1 cellular context compared by ENCODE assay signal in the genomic region with DNA sequence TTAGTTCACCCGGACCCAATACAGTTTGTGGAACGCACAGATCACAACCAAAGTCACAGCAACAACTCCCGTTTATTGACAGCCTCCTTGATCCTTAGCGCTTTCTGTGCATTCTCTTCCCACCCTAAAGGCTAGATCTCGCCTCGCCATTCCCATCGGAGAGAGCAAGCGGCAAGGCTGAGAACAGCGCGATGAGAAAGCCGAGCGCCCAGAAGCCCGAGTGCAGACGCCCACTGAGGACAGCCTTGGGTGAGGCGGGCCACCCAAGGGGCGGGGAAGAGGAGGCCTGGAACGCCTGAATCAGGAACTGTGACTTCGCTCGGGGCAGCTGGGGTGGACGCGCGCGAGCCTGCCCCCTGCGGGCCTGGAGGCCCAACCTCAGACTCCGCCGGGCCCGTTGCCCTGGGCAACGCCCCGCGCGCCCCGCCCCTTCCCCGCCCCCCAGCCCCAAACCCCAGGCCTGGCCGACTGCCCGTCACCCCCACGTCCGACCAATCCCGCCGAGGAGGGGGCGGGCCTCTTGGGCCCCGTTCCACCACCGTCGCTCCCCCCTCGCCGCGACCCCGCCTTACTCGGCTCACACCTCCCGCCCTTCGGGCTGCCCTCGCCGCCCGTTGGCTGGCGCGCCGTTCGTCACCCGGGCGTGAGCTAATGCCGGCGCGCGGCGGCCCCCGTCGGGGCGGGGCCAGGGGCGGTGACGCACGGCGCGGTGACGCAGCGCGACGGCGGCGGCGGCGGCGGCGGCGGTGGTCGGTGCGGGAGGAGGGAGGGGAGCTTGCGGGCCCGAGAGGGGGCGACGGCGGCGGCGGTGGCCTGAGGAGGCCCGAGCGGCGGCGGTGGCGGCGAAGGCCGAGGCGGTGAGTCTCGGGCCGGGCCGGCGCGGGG.
TF ChIP-seq lines count a peak whose summit lies in the region.

A gene with protein sequence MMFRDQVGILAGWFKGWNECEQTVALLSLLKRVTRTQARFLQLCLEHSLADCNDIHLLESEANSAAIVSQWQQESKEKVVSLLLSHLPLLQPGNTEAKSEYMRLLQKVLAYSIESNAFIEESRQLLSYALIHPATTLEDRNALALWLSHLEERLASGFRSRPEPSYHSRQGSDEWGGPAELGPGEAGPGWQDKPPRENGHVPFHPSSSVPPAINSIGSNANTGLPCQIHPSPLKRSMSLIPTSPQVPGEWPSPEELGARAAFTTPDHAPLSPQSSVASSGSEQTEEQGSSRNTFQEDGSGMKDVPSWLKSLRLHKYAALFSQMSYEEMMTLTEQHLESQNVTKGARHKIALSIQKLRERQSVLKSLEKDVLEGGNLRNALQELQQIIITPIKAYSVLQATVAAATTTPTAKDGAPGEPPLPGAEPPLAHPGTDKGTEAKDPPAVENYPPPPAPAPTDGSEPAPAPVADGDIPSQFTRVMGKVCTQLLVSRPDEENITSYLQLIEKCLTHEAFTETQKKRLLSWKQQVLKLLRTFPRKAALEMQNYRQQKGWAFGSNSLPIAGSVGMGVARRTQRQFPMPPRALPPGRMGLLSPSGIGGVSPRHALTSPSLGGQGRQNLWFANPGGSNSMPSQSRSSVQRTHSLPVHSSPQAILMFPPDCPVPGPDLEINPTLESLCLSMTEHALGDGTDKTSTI (plus strand): TSS at position 702 of the 885 bp plus-strand sequence. CDS start 14,473 bp downstream, outside the sequence.

TF ChIP-seq in HepG2, 621 proteins besides CTCF, POLR2A, EP300 and RAD21 (continued from another document and continues in another):
- TF ChIP-seq, protein P1, sequence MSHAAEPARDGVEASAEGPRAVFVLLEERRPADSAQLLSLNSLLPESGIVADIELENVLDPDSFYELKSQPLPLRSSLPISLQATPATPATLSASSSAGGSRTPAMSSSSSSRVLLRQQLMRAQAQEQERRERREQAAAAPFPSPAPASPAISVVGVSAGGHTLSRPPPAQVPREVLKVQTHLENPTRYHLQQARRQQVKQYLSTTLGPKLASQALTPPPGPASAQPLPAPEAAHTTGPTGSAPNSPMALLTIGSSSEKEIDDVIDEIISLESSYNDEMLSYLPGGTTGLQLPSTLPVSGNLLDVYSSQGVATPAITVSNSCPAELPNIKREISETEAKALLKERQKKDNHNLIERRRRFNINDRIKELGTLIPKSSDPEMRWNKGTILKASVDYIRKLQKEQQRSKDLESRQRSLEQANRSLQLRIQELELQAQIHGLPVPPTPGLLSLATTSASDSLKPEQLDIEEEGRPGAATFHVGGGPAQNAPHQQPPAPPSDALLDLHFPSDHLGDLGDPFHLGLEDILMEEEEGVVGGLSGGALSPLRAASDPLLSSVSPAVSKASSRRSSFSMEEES (CRISPR knock-in tag; IDR thresholded peaks at IDR 0.05): 0 out of 2 replicates have a peak, but pooled peaks have one; percentile 17
- TF ChIP-seq ZNF816 (CRISPR knock-in tag; IDR thresholded peaks at IDR 0.05; ENCODE audit: borderline replicate concordance): no peak
- TF ChIP-seq HDAC6 (IDR thresholded peaks at IDR 0.05; ENCODE audit: low read depth, low read length): no peak
- TF ChIP-seq, protein P2, sequence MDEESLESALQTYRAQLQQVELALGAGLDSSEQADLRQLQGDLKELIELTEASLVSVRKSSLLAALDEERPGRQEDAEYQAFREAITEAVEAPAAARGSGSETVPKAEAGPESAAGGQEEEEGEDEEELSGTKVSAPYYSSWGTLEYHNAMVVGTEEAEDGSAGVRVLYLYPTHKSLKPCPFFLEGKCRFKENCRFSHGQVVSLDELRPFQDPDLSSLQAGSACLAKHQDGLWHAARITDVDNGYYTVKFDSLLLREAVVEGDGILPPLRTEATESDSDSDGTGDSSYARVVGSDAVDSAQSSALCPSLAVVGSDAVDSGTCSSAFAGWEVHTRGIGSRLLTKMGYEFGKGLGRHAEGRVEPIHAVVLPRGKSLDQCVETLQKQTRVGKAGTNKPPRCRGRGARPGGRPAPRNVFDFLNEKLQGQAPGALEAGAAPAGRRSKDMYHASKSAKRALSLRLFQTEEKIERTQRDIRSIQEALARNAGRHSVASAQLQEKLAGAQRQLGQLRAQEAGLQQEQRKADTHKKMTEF (CRISPR knock-in tag; IDR thresholded peaks at IDR 0.05): peak; percentile 91
- no peak for TF ChIP-seq RELA (CRISPR knock-in tag; IDR thresholded peaks at IDR 0.05)
- TF ChIP-seq, protein P3, sequence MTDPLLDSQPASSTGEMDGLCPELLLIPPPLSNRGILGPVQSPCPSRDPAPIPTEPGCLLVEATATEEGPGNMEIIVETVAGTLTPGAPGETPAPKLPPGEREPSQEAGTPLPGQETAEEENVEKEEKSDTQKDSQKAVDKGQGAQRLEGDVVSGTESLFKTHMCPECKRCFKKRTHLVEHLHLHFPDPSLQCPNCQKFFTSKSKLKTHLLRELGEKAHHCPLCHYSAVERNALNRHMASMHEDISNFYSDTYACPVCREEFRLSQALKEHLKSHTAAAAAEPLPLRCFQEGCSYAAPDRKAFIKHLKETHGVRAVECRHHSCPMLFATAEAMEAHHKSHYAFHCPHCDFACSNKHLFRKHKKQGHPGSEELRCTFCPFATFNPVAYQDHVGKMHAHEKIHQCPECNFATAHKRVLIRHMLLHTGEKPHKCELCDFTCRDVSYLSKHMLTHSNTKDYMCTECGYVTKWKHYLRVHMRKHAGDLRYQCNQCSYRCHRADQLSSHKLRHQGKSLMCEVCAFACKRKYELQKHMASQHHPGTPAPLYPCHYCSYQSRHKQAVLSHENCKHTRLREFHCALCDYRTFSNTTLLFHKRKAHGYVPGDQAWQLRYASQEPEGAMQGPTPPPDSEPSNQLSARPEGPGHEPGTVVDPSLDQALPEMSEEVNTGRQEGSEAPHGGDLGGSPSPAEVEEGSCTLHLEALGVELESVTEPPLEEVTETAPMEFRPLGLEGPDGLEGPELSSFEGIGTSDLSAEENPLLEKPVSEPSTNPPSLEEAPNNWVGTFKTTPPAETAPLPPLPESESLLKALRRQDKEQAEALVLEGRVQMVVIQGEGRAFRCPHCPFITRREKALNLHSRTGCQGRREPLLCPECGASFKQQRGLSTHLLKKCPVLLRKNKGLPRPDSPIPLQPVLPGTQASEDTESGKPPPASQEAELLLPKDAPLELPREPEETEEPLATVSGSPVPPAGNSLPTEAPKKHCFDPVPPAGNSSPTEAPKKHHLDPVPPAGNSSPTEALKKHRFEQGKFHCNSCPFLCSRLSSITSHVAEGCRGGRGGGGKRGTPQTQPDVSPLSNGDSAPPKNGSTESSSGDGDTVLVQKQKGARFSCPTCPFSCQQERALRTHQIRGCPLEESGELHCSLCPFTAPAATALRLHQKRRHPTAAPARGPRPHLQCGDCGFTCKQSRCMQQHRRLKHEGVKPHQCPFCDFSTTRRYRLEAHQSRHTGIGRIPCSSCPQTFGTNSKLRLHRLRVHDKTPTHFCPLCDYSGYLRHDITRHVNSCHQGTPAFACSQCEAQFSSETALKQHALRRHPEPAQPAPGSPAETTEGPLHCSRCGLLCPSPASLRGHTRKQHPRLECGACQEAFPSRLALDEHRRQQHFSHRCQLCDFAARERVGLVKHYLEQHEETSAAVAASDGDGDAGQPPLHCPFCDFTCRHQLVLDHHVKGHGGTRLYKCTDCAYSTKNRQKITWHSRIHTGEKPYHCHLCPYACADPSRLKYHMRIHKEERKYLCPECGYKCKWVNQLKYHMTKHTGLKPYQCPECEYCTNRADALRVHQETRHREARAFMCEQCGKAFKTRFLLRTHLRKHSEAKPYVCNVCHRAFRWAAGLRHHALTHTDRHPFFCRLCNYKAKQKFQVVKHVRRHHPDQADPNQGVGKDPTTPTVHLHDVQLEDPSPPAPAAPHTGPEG (CRISPR knock-in tag; IDR thresholded peaks at IDR 0.05): no peak
- TF ChIP-seq EHMT2 (IDR thresholded peaks at IDR 0.05; ENCODE audit: borderline replicate concordance, low read depth, low read length): no peak
- TF ChIP-seq, protein P4, sequence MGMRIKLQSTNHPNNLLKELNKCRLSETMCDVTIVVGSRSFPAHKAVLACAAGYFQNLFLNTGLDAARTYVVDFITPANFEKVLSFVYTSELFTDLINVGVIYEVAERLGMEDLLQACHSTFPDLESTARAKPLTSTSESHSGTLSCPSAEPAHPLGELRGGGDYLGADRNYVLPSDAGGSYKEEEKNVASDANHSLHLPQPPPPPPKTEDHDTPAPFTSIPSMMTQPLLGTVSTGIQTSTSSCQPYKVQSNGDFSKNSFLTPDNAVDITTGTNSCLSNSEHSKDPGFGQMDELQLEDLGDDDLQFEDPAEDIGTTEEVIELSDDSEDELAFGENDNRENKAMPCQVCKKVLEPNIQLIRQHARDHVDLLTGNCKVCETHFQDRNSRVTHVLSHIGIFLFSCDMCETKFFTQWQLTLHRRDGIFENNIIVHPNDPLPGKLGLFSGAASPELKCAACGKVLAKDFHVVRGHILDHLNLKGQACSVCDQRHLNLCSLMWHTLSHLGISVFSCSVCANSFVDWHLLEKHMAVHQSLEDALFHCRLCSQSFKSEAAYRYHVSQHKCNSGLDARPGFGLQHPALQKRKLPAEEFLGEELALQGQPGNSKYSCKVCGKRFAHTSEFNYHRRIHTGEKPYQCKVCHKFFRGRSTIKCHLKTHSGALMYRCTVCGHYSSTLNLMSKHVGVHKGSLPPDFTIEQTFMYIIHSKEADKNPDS (CRISPR knock-in tag; IDR thresholded peaks at IDR 0.05): no peak
- TF ChIP-seq NR2F6 (IDR thresholded peaks at IDR 0.05): no peak
- peak; percentile 46; the same call in 1 of the 2 replicates for TF ChIP-seq NR2F6 (CRISPR knock-in tag; IDR thresholded peaks at IDR 0.05)
- TF ChIP-seq MTA1 (CRISPR knock-in tag; IDR thresholded peaks at IDR 0.05; ENCODE audit: borderline replicate concordance): peak; percentile 66; the same call in 1 of the 2 replicates
- TF ChIP-seq, protein P5, sequence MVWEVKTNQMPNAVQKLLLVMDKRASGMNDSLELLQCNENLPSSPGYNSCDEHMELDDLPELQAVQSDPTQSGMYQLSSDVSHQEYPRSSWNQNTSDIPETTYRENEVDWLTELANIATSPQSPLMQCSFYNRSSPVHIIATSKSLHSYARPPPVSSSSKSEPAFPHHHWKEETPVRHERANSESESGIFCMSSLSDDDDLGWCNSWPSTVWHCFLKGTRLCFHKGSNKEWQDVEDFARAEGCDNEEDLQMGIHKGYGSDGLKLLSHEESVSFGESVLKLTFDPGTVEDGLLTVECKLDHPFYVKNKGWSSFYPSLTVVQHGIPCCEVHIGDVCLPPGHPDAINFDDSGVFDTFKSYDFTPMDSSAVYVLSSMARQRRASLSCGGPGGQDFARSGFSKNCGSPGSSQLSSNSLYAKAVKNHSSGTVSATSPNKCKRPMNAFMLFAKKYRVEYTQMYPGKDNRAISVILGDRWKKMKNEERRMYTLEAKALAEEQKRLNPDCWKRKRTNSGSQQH (CRISPR knock-in tag; IDR thresholded peaks at IDR 0.05; ENCODE audit: low read depth): peak; percentile 81; the same call in 1 of the 2 replicates
- TF ChIP-seq ZNF572 (CRISPR knock-in tag; IDR thresholded peaks at IDR 0.05): no peak
- TF ChIP-seq KDM1A (CRISPR knock-in tag; IDR thresholded peaks at IDR 0.05): no peak
- peak; percentile 56; the same call in 1 of the 2 replicates for TF ChIP-seq RFXAP (CRISPR knock-in tag; IDR thresholded peaks at IDR 0.05; ENCODE audit: borderline replicate concordance)
- TF ChIP-seq PAX8 (CRISPR knock-in tag; IDR thresholded peaks at IDR 0.05; ENCODE audit: borderline replicate concordance): 0 out of 2 replicates have a peak, but pooled peaks have one; percentile 36
- no peak for TF ChIP-seq PAF1 (CRISPR knock-in tag; IDR thresholded peaks at IDR 0.05)
- no peak for TF ChIP-seq MAFG (CRISPR knock-in tag; IDR thresholded peaks at IDR 0.05)
- TF ChIP-seq, protein P6, sequence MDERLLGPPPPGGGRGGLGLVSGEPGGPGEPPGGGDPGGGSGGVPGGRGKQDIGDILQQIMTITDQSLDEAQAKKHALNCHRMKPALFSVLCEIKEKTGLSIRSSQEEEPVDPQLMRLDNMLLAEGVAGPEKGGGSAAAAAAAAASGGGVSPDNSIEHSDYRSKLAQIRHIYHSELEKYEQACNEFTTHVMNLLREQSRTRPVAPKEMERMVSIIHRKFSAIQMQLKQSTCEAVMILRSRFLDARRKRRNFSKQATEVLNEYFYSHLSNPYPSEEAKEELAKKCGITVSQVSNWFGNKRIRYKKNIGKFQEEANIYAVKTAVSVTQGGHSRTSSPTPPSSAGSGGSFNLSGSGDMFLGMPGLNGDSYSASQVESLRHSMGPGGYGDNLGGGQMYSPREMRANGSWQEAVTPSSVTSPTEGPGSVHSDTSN (CRISPR knock-in tag; IDR thresholded peaks at IDR 0.05): peak; percentile 73
- no peak for TF ChIP-seq ZFAT (CRISPR knock-in tag; conservative IDR thresholded peaks at IDR 0.05)
- TF ChIP-seq ZNF773 (CRISPR knock-in tag; IDR thresholded peaks at IDR 0.05; ENCODE audit: borderline replicate concordance): no peak; the same call in 1 of the 2 replicates
- no peak for TF ChIP-seq TP53 (CRISPR knock-in tag; conservative IDR thresholded peaks at IDR 0.05)
- peak; percentile 63; the same call in 1 of the 2 replicates for TF ChIP-seq MEF2D (CRISPR knock-in tag; IDR thresholded peaks at IDR 0.05)
- peak; percentile 83 for TF ChIP-seq NFYC (CRISPR knock-in tag; IDR thresholded peaks at IDR 0.05)
- TF ChIP-seq ZNF749 (CRISPR knock-in tag; IDR thresholded peaks at IDR 0.05; ENCODE audit: borderline replicate concordance): no peak; the same call in 1 of the 2 replicates
- TF ChIP-seq, protein P7, sequence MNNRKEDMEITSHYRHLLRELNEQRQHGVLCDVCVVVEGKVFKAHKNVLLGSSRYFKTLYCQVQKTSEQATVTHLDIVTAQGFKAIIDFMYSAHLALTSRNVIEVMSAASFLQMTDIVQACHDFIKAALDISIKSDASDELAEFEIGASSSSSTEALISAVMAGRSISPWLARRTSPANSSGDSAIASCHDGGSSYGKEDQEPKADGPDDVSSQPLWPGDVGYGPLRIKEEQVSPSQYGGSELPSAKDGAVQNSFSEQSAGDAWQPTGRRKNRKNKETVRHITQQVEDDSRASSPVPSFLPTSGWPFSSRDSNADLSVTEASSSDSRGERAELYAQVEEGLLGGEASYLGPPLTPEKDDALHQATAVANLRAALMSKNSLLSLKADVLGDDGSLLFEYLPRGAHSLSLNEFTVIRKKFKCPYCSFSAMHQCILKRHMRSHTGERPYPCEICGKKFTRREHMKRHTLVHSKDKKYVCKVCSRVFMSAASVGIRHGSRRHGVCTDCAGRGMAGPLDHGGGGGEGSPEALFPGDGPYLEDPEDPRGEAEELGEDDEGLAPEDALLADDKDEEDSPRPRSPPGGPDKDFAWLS (CRISPR knock-in tag; IDR thresholded peaks at IDR 0.05; ENCODE audit: borderline replicate concordance): no peak
- peak; percentile 90 for TF ChIP-seq THAP11 (CRISPR knock-in tag; IDR thresholded peaks at IDR 0.05)
- TF ChIP-seq, protein P8, sequence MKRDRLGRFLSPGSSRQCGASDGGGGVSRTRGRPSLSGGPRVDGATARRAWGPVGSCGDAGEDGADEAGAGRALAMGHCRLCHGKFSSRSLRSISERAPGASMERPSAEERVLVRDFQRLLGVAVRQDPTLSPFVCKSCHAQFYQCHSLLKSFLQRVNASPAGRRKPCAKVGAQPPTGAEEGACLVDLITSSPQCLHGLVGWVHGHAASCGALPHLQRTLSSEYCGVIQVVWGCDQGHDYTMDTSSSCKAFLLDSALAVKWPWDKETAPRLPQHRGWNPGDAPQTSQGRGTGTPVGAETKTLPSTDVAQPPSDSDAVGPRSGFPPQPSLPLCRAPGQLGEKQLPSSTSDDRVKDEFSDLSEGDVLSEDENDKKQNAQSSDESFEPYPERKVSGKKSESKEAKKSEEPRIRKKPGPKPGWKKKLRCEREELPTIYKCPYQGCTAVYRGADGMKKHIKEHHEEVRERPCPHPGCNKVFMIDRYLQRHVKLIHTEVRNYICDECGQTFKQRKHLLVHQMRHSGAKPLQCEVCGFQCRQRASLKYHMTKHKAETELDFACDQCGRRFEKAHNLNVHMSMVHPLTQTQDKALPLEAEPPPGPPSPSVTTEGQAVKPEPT (CRISPR knock-in tag; IDR thresholded peaks at IDR 0.05; ENCODE audit: low read depth): no peak
- TF ChIP-seq SYNCRIP (IDR thresholded peaks at IDR 0.05; ENCODE audit: insufficient read depth, low read depth, low read length): no peak
- TF ChIP-seq MYNN (CRISPR knock-in tag; IDR thresholded peaks at IDR 0.05; ENCODE audit: low read depth): no peak; the same call in 1 of the 2 replicates
- TF ChIP-seq, protein P9, sequence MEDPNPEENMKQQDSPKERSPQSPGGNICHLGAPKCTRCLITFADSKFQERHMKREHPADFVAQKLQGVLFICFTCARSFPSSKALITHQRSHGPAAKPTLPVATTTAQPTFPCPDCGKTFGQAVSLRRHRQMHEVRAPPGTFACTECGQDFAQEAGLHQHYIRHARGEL (CRISPR knock-in tag; IDR thresholded peaks at IDR 0.05): no peak
